In genomic region chr19:55405638-55406037, GRCh38 we compare ENCODE assay signal across 11 cellular contexts. TPM values are rescaled to one million over a fixed set of nuclear protein-coding genes. Genes with fewer than 3 reads are reported as not detected.
DNase-seq lines count a peak whose midpoint lies in the region; ATAC-seq, FAIRE-seq and TF ChIP-seq lines count a peak whose summit lies in the region.
"Had no signal": no experiment of that assay in that cellular context is flagged by ENCODE, and none has a peak within 500 bp of the region (broad histone marks: within the 10 kb centered on the region; RNA-seq: fewer than 3 reads in every experiment).

No MANE protein-coding gene starts in this region.

- no peak for FAIRE-seq in keratinocyte (lab: Jason Lieb, UNC)

- dilution Hi-C loops in keratinocyte (cut with MboI; ENCODE audit: extremely low pct_ligation_motif_present, low sequenced_read_pairs), result no loop called here

- no peak for TF ChIP-seq CTCF in AG10803 (conservative IDR thresholded peaks at IDR 0.05; ENCODE audit: low read length)
- no peak for TF ChIP-seq CTCF in keratinocyte (optimal IDR thresholded peaks at IDR 0.05 in 1 of 3, IDR thresholded peaks at IDR 0.05 in 1 of 3, conservative IDR thresholded peaks at IDR 0.05 in 1 of 3; ENCODE audit: extremely low read depth in 1 of 3, insufficient read depth in 2 of 3, low read length in 3 of 3)

- H3K27me3 Mint-ChIP-seq in activated T-helper 1 cell treated with anti-CD3 and anti-CD28 coated beads, Interleukin-12 subunit alpha, Interleukin-12 subunit beta, Interleukin-2, Interleukin-4 antibody, amounts not matched to agents 30 ng/mL and 10 ng/mL and 1 ng/mL, durations not matched to agents 14 hours and 24 hours and 36 hours (ENCODE audit: insufficient read depth), result peaks cover 2% of the 10 kb centered on the region

- H3K79me2 ChIP-seq in keratinocyte (ENCODE audit: control insufficient read depth, insufficient read depth, low read length), result peaks cover 45% of the 10 kb centered on the region

- no peak overlapping the region for H3K27ac ChIP-seq in keratinocyte (ENCODE audit: control insufficient read depth, insufficient read depth, low read length)
- H3K27ac ChIP-seq: lower lobe of right lung had no signal

- no peak overlapping the region for H2AFZ ChIP-seq in keratinocyte (ENCODE audit: control insufficient read depth, low read length)

- H3K4me3 Mint-ChIP-seq in activated T-helper 1 cell treated with anti-CD3 and anti-CD28 coated beads, Interleukin-12 subunit alpha, Interleukin-12 subunit beta, Interleukin-2, Interleukin-4 antibody, amounts not matched to agents 30 ng/mL and 10 ng/mL and 1 ng/mL, durations not matched to agents 14 hours and 24 hours and 36 hours, result peak overlapping the region; percentile 93

- H3K4me1 ChIP-seq in HAP-1 (peaks cover 17% of the 10 kb centered on the region), keratinocyte (ENCODE audit: control insufficient read depth, extremely low read depth, insufficient read depth, low read length) (peaks cover 23% of the 10 kb centered on the region)

- H3K27me3 ChIP-seq in HAP-1 (ENCODE audit: low read depth), result no peaks in the 10 kb centered on the region
- no peaks in the 10 kb centered on the region for H3K27me3 ChIP-seq in keratinocyte (ENCODE audit: control insufficient read depth, extremely low read depth, insufficient read depth, low read length)

- H4K20me1 ChIP-seq in keratinocyte (ENCODE audit: control insufficient read depth, extremely low read depth, insufficient read depth, low read length), result peaks cover 14% of the 10 kb centered on the region

- H3K9me3 Mint-ChIP-seq in activated T-helper 1 cell treated with anti-CD3 and anti-CD28 coated beads, Interleukin-12 subunit alpha, Interleukin-12 subunit beta, Interleukin-2, Interleukin-4 antibody, amounts not matched to agents 30 ng/mL and 10 ng/mL and 1 ng/mL, durations not matched to agents 14 hours and 24 hours and 36 hours, result peaks cover 13% of the 10 kb centered on the region

- no peaks in the 10 kb centered on the region for H3K9me1 ChIP-seq in keratinocyte (ENCODE audit: control insufficient read depth, extremely low read depth, insufficient read depth, low read length)

- peaks cover 64% of the 10 kb centered on the region for H3K36me3 ChIP-seq in HAP-1 (replicated peaks)
- peaks cover 24 to 38% of the 10 kb centered on the region in 2 experiments for H3K36me3 ChIP-seq in keratinocyte (ENCODE audit: control insufficient read depth in 2 of 2, extremely low read depth in 1 of 2, insufficient read depth in 2 of 2, low read length in 2 of 2)

- intact Hi-C loops in activated T-helper 1 cell treated with anti-CD3 and anti-CD28 coated beads, Interleukin-12 subunit alpha, Interleukin-12 subunit beta, Interleukin-2, Interleukin-4 antibody, amounts not matched to agents 30 ng/mL and 10 ng/mL and 1 ng/mL, durations not matched to agents 14 hours and 24 hours and 36 hours (cut with micrococcal nuclease), result loop anchor here (5.0 kb wide), 2 partner anchors 237 to 323 kb away; partner anchors contain the start of genes ZNF580 and ZNF581

- H3K4me1 Mint-ChIP-seq in activated T-helper 1 cell treated with anti-CD3 and anti-CD28 coated beads, Interleukin-12 subunit alpha, Interleukin-12 subunit beta, Interleukin-2, Interleukin-4 antibody, amounts not matched to agents 30 ng/mL and 10 ng/mL and 1 ng/mL, durations not matched to agents 14 hours and 24 hours and 36 hours (ENCODE audit: low read depth), result peaks cover 26% of the 10 kb centered on the region

- H3K9ac ChIP-seq in keratinocyte (ENCODE audit: control insufficient read depth, extremely low read depth, insufficient read depth, low read length), result no peak overlapping the region

- DNase-seq in AG10803 (ENCODE audit: low read depth) (no peak), HAP-1 (ENCODE audit: low spot score in 2 of 2) (no peak), keratinocyte (ENCODE audit: low read depth, low spot score) (no peak), activated gamma-delta T cell treated with Interleukin-2 at 50 U/mL for 16 hours (no peak), NCI-H187 (lab: John Stamatoyannopoulos, UW) (no peak), NOMO-1 treated with DMSO at 0.1 percent for 48 hours (lab: John Stamatoyannopoulos, UW; ENCODE audit: unreplicated experiment) (no peak)
- no peak for DNase-seq in activated T-helper 1 cell treated with anti-CD3 and anti-CD28 coated beads, Interleukin-12 subunit alpha, Interleukin-12 subunit beta, Interleukin-2, Interleukin-4 antibody, amounts not matched to agents 30 ng/mL and 10 ng/mL and 1 ng/mL, durations not matched to agents 14 hours and 24 hours and 36 hours (ENCODE audit: low spot score)
- DNase-seq: GF-D8, lower lobe of right lung had no signal

- in situ Hi-C loops in HAP-1 (cut with MboI; ENCODE audit: low sequenced_read_pairs), result no loop called here

- H3K27ac Mint-ChIP-seq in activated T-helper 1 cell treated with anti-CD3 and anti-CD28 coated beads, Interleukin-12 subunit alpha, Interleukin-12 subunit beta, Interleukin-2, Interleukin-4 antibody, amounts not matched to agents 30 ng/mL and 10 ng/mL and 1 ng/mL, durations not matched to agents 14 hours and 24 hours and 36 hours, result peak overlapping the region; percentile 72

- H3K36me3 Mint-ChIP-seq in activated T-helper 1 cell treated with anti-CD3 and anti-CD28 coated beads, Interleukin-12 subunit alpha, Interleukin-12 subunit beta, Interleukin-2, Interleukin-4 antibody, amounts not matched to agents 30 ng/mL and 10 ng/mL and 1 ng/mL, durations not matched to agents 14 hours and 24 hours and 36 hours (ENCODE audit: low read depth), result peaks cover 52% of the 10 kb centered on the region

- H3K4me3 ChIP-seq in AG10803 (ENCODE audit: low read length) (peak overlapping the region; percentile 79), HAP-1 (peak overlapping the region; percentile 94), keratinocyte (ENCODE audit: control insufficient read depth in 2 of 3, extremely low read depth in 1 of 3, insufficient read depth in 2 of 3, low read depth in 1 of 3, low read length in 3 of 3) (peak overlapping the region in 2 of 3 experiments; percentile 76 to 85)

- H3K9me3 ChIP-seq in HAP-1, result peaks cover 4% of the 10 kb centered on the region; the same call in 1 of the 2 replicates
- H3K9me3 ChIP-seq in keratinocyte (ENCODE audit: control insufficient read depth, low read depth, low read length), result no peaks in the 10 kb centered on the region
- H3K9me3 ChIP-seq: lower lobe of right lung had no signal

- no peak for ATAC-seq in GM21529 (IDR thresholded peaks at IDR 0.05; ENCODE audit: unreplicated experiment)
- ATAC-seq: lower lobe of right lung had no signal

- H3K4me2 ChIP-seq in keratinocyte (ENCODE audit: control insufficient read depth, extremely low read depth, insufficient read depth, low read depth, low read length), result peak overlapping the region; percentile 94

RNA-seq across cellular contexts. Expression of gene UBE2S, which starts 1.9 kb away (rescaled TPM):
- total RNA-seq in activated T-helper 1 cell treated with anti-CD3 and anti-CD28 coated beads, Interleukin-12 subunit alpha, Interleukin-12 subunit beta, Interleukin-2, Interleukin-4 antibody, amounts not matched to agents 30 ng/mL and 10 ng/mL and 1 ng/mL, durations not matched to agents 14 hours and 24 hours and 36 hours, result 224 and 225 TPM in 2 replicates
- polyA plus RNA-seq in keratinocyte, result 22.1 to 42.3 TPM (median 31.8 TPM) in 3 replicates
- polyA plus RNA-seq in keratinocyte (2011; ENCODE audit: low read depth), result 15.8 TPM
- 22.8 and 36.7 TPM in 2 replicates for polyA plus RNA-seq in keratinocyte (2011; cell fraction: cytosol; rRNA removed)
- polyA plus RNA-seq in keratinocyte (2011; cell fraction: nucleus; rRNA removed), result 17.6 and 18.6 TPM in 2 replicates
- polyA plus RNA-seq in keratinocyte (2012; ENCODE audit: low replicate concordance), result 10.3 and 46.1 TPM in 2 replicates
- 13.1 to 95.6 TPM (median 17.0 TPM) in 3 replicates for polyA minus RNA-seq in keratinocyte
- polyA minus RNA-seq in keratinocyte (2011; cell fraction: cytosol; rRNA and poly(A)+ RNA removed), result 92.3 TPM
- 7.1 and 14.1 TPM in 2 replicates for polyA minus RNA-seq in keratinocyte (2011; cell fraction: nucleus; rRNA and poly(A)+ RNA removed)

RNA-seq across cellular contexts. Expression of gene RPL28, which starts 19.9 kb away (rescaled TPM):
- total RNA-seq in activated T-helper 1 cell treated with anti-CD3 and anti-CD28 coated beads, Interleukin-12 subunit alpha, Interleukin-12 subunit beta, Interleukin-2, Interleukin-4 antibody, amounts not matched to agents 30 ng/mL and 10 ng/mL and 1 ng/mL, durations not matched to agents 14 hours and 24 hours and 36 hours, result 1,835 and 1,847 TPM in 2 replicates
- 282 to 1,011 TPM (median 432 TPM) in 3 replicates for polyA plus RNA-seq in keratinocyte
- 1,408 TPM for polyA plus RNA-seq in keratinocyte (2011; ENCODE audit: low read depth)
- 386 and 941 TPM in 2 replicates for polyA plus RNA-seq in keratinocyte (2011; cell fraction: cytosol; rRNA removed)
- 156 and 225 TPM in 2 replicates for polyA plus RNA-seq in keratinocyte (2011; cell fraction: nucleus; rRNA removed)
- 1,660 and 2,244 TPM in 2 replicates for polyA plus RNA-seq in keratinocyte (2012; ENCODE audit: low replicate concordance)
- 421 to 920 TPM (median 581 TPM) in 3 replicates for polyA minus RNA-seq in keratinocyte
- 2,342 TPM for polyA minus RNA-seq in keratinocyte (2011; cell fraction: cytosol; rRNA and poly(A)+ RNA removed)
- polyA minus RNA-seq in keratinocyte (2011; cell fraction: nucleus; rRNA and poly(A)+ RNA removed), result 93.7 and 95.8 TPM in 2 replicates

RNA-seq across cellular contexts. Expression of gene TMEM238, which starts 21.5 kb away (rescaled TPM):
- 9.7 and 10.6 TPM in 2 replicates for total RNA-seq in activated T-helper 1 cell treated with anti-CD3 and anti-CD28 coated beads, Interleukin-12 subunit alpha, Interleukin-12 subunit beta, Interleukin-2, Interleukin-4 antibody, amounts not matched to agents 30 ng/mL and 10 ng/mL and 1 ng/mL, durations not matched to agents 14 hours and 24 hours and 36 hours
- 0.23 to 0.31 TPM (median 0.24 TPM) in 3 replicates for polyA plus RNA-seq in keratinocyte
- 1.7 TPM for polyA plus RNA-seq in keratinocyte (2011; ENCODE audit: low read depth)
- 0.08 TPM in 1 of 2 replicates, not detected in the other for polyA plus RNA-seq in keratinocyte (2011; cell fraction: cytosol; rRNA removed)
- not detected in 2 replicates for polyA plus RNA-seq in keratinocyte (2011; cell fraction: nucleus; rRNA removed)
- polyA plus RNA-seq in keratinocyte (2012; ENCODE audit: low replicate concordance), result 1.1 and 1.7 TPM in 2 replicates
- polyA minus RNA-seq in keratinocyte, result 0.33 TPM in 1 of 3 replicates, not detected in the others
- 4.8 TPM for polyA minus RNA-seq in keratinocyte (2011; cell fraction: cytosol; rRNA and poly(A)+ RNA removed)
- 0.42 TPM in 1 of 2 replicates, not detected in the other for polyA minus RNA-seq in keratinocyte (2011; cell fraction: nucleus; rRNA and poly(A)+ RNA removed)

RNA-seq across cellular contexts. Expression of gene TMEM190, which starts 29.0 kb away (rescaled TPM):
- total RNA-seq in activated T-helper 1 cell treated with anti-CD3 and anti-CD28 coated beads, Interleukin-12 subunit alpha, Interleukin-12 subunit beta, Interleukin-2, Interleukin-4 antibody, amounts not matched to agents 30 ng/mL and 10 ng/mL and 1 ng/mL, durations not matched to agents 14 hours and 24 hours and 36 hours, result not detected in 2 replicates
- polyA plus RNA-seq in keratinocyte, result 0.19 TPM in 1 of 3 replicates, not detected in the others
- not detected for polyA plus RNA-seq in keratinocyte (2011; ENCODE audit: low read depth)
- polyA plus RNA-seq in keratinocyte (2011; cell fraction: cytosol; rRNA removed), result not detected in 2 replicates
- polyA plus RNA-seq in keratinocyte (2011; cell fraction: nucleus; rRNA removed), result 0.55 and 0.79 TPM in 2 replicates
- not detected in 2 replicates for polyA plus RNA-seq in keratinocyte (2012; ENCODE audit: low replicate concordance)
- not detected in 3 replicates for polyA minus RNA-seq in keratinocyte
- not detected for polyA minus RNA-seq in keratinocyte (2011; cell fraction: cytosol; rRNA and poly(A)+ RNA removed)
- polyA minus RNA-seq in keratinocyte (2011; cell fraction: nucleus; rRNA and poly(A)+ RNA removed), result not detected in 2 replicates
- total RNA-seq: NCI-H460 had no signal

RNA-seq across cellular contexts. Expression of gene IL11, which starts 35.4 kb away (rescaled TPM):
- 0.34 TPM in 1 of 2 replicates, not detected in the other for total RNA-seq in activated T-helper 1 cell treated with anti-CD3 and anti-CD28 coated beads, Interleukin-12 subunit alpha, Interleukin-12 subunit beta, Interleukin-2, Interleukin-4 antibody, amounts not matched to agents 30 ng/mL and 10 ng/mL and 1 ng/mL, durations not matched to agents 14 hours and 24 hours and 36 hours
- polyA plus RNA-seq in keratinocyte, result 1.6 to 5.1 TPM (median 2.2 TPM) in 3 replicates
- 0.56 TPM for polyA plus RNA-seq in keratinocyte (2011; ENCODE audit: low read depth)
- polyA plus RNA-seq in keratinocyte (2011; cell fraction: cytosol; rRNA removed), result 1.4 and 2.0 TPM in 2 replicates
- 9.3 and 11.9 TPM in 2 replicates for polyA plus RNA-seq in keratinocyte (2011; cell fraction: nucleus; rRNA removed)
- polyA plus RNA-seq in keratinocyte (2012; ENCODE audit: low replicate concordance), result 3.4 TPM in 2 replicates
- polyA minus RNA-seq in keratinocyte, result 0.86 to 1.4 TPM (median 1.2 TPM) in 3 replicates
- polyA minus RNA-seq in keratinocyte (2011; cell fraction: cytosol; rRNA and poly(A)+ RNA removed), result 1.5 TPM
- polyA minus RNA-seq in keratinocyte (2011; cell fraction: nucleus; rRNA and poly(A)+ RNA removed), result 1.4 and 4.1 TPM in 2 replicates
- total RNA-seq: lower lobe of right lung had no signal
